In genomic region chr6:42368156-42368555, GRCh38 we compare ENCODE assay signal across 9 cellular contexts.
DNase-seq lines count a peak whose midpoint lies in the region; ATAC-seq and TF ChIP-seq lines count a peak whose summit lies in the region.
"Had no signal": no experiment of that assay in that cellular context is flagged by ENCODE, and none has a peak within 500 bp of the region (broad histone marks: within the 10 kb centered on the region; RNA-seq: fewer than 3 reads in every experiment).

No MANE protein-coding gene starts in this region.

- no peaks in the 10 kb centered on the region for H3K79me2 ChIP-seq in OCI-LY1 (ENCODE audit: insufficient read depth, low read length)

- no peaks in the 10 kb centered on the region for H3K9me2 ChIP-seq in OCI-LY1 (ENCODE audit: low read depth, low read length)

- H3K9me3 ChIP-seq in OCI-LY1 (ENCODE audit: low read length), result no peaks in the 10 kb centered on the region

- H3K36me3 ChIP-seq in OCI-LY1 (ENCODE audit: insufficient read depth, low read length), result no peaks in the 10 kb centered on the region
- H3K36me3 ChIP-seq in H7 (replicated peaks; ENCODE audit: control insufficient read depth, insufficient read depth, low read length), result no peaks in the 10 kb centered on the region

- no peaks in the 10 kb centered on the region for H3F3A ChIP-seq in OCI-LY1 (ENCODE audit: insufficient read depth, low read length)

- H3K9ac ChIP-seq in OCI-LY1 (ENCODE audit: low read length), result no peak overlapping the region

- TF ChIP-seq CTCF in OCI-LY1 (IDR thresholded peaks at IDR 0.05; ENCODE audit: low read length), result no peak

- H3K4me3 ChIP-seq in OCI-LY1 (ENCODE audit: low read depth, low read length, poor library complexity, severe bottlenecking) (no peak overlapping the region), H7 (ENCODE audit: insufficient read depth, low read depth, low read length) (no peak overlapping the region)
- H3K4me3 ChIP-seq: SK-N-MC had no signal

- H2AFZ ChIP-seq in OCI-LY1 (ENCODE audit: low read length), result no peak overlapping the region

- no peaks in the 10 kb centered on the region for H4K20me1 ChIP-seq in OCI-LY1 (ENCODE audit: insufficient read depth, low read length)

- H3K4me2 ChIP-seq in OCI-LY1 (ENCODE audit: low read length), result peak overlapping the region; percentile 42; the same call in 1 of the 2 replicates

- H3K27ac ChIP-seq in OCI-LY1 (ENCODE audit: low read depth, low read length, poor library complexity, severe bottlenecking), result no peak overlapping the region
- H3K27ac ChIP-seq: SK-N-MC had no signal

- ATAC-seq in GM18517 (IDR thresholded peaks at IDR 0.05; ENCODE audit: unreplicated experiment), result peak; percentile 14
- ATAC-seq in GM21528 (IDR thresholded peaks at IDR 0.05; ENCODE audit: low FRiP score, unreplicated experiment), result no peak

- peak; percentile 61 for DNase-seq in activated gamma-delta T cell treated with anti-CD3 and anti-CD28 coated beads, Interleukin-2, amount 50 U/mL, for 16 hours (ENCODE audit: low read depth)
- DNase-seq in stimulated activated CD4-positive, alpha-beta T cell treated with anti-CD3 and anti-CD28 coated beads, Interleukin-4, amount 100 ng/mL, for 1 hour, result peak; percentile 71
- no peak for DNase-seq in DMS114 treated with DMSO at 0.1 percent for 48 hours (lab: John Stamatoyannopoulos, UW; ENCODE audit: unreplicated experiment)
- DNase-seq in H7, result no peak
- no peak for DNase-seq in DMS53 treated with DMSO at 0.1 percent for 48 hours (lab: John Stamatoyannopoulos, UW; ENCODE audit: unreplicated experiment)

- H3K27me3 ChIP-seq in OCI-LY1 (ENCODE audit: insufficient read depth, low read length) (no peaks in the 10 kb centered on the region; the same call in 1 of the 2 replicates), H7 (ENCODE audit: control insufficient read depth, insufficient read depth, low read length) (no peaks in the 10 kb centered on the region)

- H3K4me1 ChIP-seq in OCI-LY1 (ENCODE audit: insufficient read depth, low read length, severe bottlenecking), result peaks cover 13% of the 10 kb centered on the region

Comparison
In these comparisons a context has a peak if more than half of its experiments do, and no peak if none do; other contexts are left out.
1. DNase-seq: peak in activated gamma-delta T cell treated with anti-CD3 and anti-CD28 coated beads, Interleukin-2, amount 50 U/mL, for 16 hours (single experiment) and stimulated activated CD4-positive, alpha-beta T cell treated with anti-CD3 and anti-CD28 coated beads, Interleukin-4, amount 100 ng/mL, for 1 hour (single experiment); none in DMS114 treated with DMSO at 0.1 percent for 48 hours (single experiment), H7 (single experiment) and DMS53 treated with DMSO at 0.1 percent for 48 hours (single experiment).